14 cellular contexts compared by ENCODE assay signal in genomic region chr18:58215005-58215404, GRCh38.
"Had no signal": no experiment of that assay in that cellular context is flagged by ENCODE, and none has a peak within 500 bp of the region (broad histone marks: within the 10 kb centered on the region; RNA-seq: fewer than 3 reads in every experiment).

No MANE protein-coding gene starts in this region.

- H3K9me3 ChIP-seq: tibial artery had no signal

- H3K4me1 ChIP-seq: parathyroid adenoma, tibial artery had no signal

- H2AFZ ChIP-seq: parathyroid adenoma had no signal

- FAIRE-seq: endometrium, islet of Langerhans, TTC549 had no signal

- H3K27ac ChIP-seq: parathyroid adenoma, tibial artery had no signal

- H3K36me3 Mint-ChIP-seq: naive B cell had no signal

- H3K4me3 ChIP-seq: dorsolateral prefrontal cortex, tibial artery had no signal

- ATAC-seq: esophagus mucosa, left ventricle myocardium superior had no signal

- DNase-seq: activated CD4-positive, alpha-beta T cell treated with anti-CD3 and anti-CD28 coated beads, Interleukin-2, amount 50 U/mL, for 1 hour; activated naive CD4-positive, alpha-beta T cell treated with anti-CD3 and anti-CD28 coated beads, Interleukin-2, amount 50 U/mL, for 16 hours; activated T-cell treated with anti-CD3 and anti-CD28 coated beads, Interleukin-2, amount 50 U/mL, for 1 hour; cerebellar nuclear complex; dorsolateral prefrontal cortex; left ventricle myocardium superior; naive B cell; T-helper 2 cell; tibial artery had no signal

- H3K79me2 ChIP-seq: parathyroid adenoma had no signal

- H3K27me3 ChIP-seq: dorsolateral prefrontal cortex had no signal

- H3K9ac ChIP-seq: parathyroid adenoma had no signal

- H3K36me3 ChIP-seq: tibial artery had no signal
